In genomic region chr9:93812410-93812668, GRCh38 we compare ENCODE assay signal across 14 cellular contexts.
"Had no signal": no experiment of that assay in that cellular context is flagged by ENCODE, and none has a peak within 500 bp of the region (broad histone marks: within the 10 kb centered on the region; RNA-seq: fewer than 3 reads in every experiment).

No MANE protein-coding gene starts in this region.

- DNase-seq: activated CD8-positive, alpha-beta T cell treated with anti-CD3 and anti-CD28 coated beads for 36 hours; activated effector memory CD4-positive, alpha-beta T cell treated with Interleukin-2 at 50 U/mL for 16 hours; activated naive CD4-positive, alpha-beta T cell; aorta; central memory CD4-positive, alpha-beta T cell; MG63; MV-4-11; NCI-H1417 treated with DMSO at 0.1 percent for 48 hours; NCI-H1694; NCI-H226; PC-3; T-helper 2 cell; T1000 had no signal

- H3K36me3 ChIP-seq: MG63, SJSA1 had no signal

- H3K4me3 ChIP-seq: MG63, SJSA1 had no signal

- H3K27me3 ChIP-seq: MG63 had no signal

- ATAC-seq: activated CD8-positive, alpha-beta T cell treated with anti-CD3 and anti-CD28 coated beads for 36 hours; PC-3 had no signal

- H3K4me1 ChIP-seq: SJSA1 had no signal

- H3K9me3 ChIP-seq: MG63, SJSA1 had no signal

- H3K27ac ChIP-seq: SJSA1 had no signal
